In genomic region chr6:157603314-157603940, GRCh38 we compare ENCODE assay signal across 23 cellular contexts.
A peak's percentile ranks its signal among the peaks of the same experiment; 100 is the strongest.
DNase-seq lines count a peak whose midpoint lies in the region; ATAC-seq and TF ChIP-seq lines count a peak whose summit lies in the region.
"Had no signal": no experiment of that assay in that cellular context is flagged by ENCODE, and none has a peak within 500 bp of the region (broad histone marks: within the 10 kb centered on the region; RNA-seq: fewer than 3 reads in every experiment).

No MANE protein-coding gene starts in this region.

- H3K79me1 ChIP-seq in H9 (ENCODE audit: insufficient read depth, low read depth, low read length, poor library complexity, severe bottlenecking), result no peaks in the 10 kb centered on the region

- no peak overlapping the region for H3K4me2 ChIP-seq in H9 (ENCODE audit: insufficient read depth, insufficient read length, low read length)
- H3K4me2 ChIP-seq: BLaER1 treated with 17β-estradiol and CSF1 and Interleukin-3, amounts not matched to agents 10 nM and 100 nM; PC-9 had no signal

- H3K27me3 ChIP-seq in H9 (ENCODE audit: insufficient read depth, low read length) (no peaks in the 10 kb centered on the region), lung (ENCODE audit: control insufficient read depth, insufficient read depth) (no peaks in the 10 kb centered on the region), thyroid gland (no peaks in the 10 kb centered on the region)
- H3K27me3 ChIP-seq: BLaER1 treated with 17β-estradiol and CSF1 and Interleukin-3, amounts not matched to agents 10 nM and 100 nM had no signal

- H3K27ac Mint-ChIP-seq in H9, result peak overlapping the region in 2 of 3 experiments; percentile 64 to 85; a peak in 2 of 7 replicates

- H3K56ac ChIP-seq in H9 (ENCODE audit: insufficient read length, low read depth, low read length), result no peak overlapping the region

- H3K4me1 Mint-ChIP-seq in H9, result peaks cover 23 to 31% of the 10 kb centered on the region in 2 experiments
- H3K4me1 Mint-ChIP-seq: CD4-positive, alpha-beta memory T cell had no signal

- H3K9me3 ChIP-seq in H9 (ENCODE audit: control insufficient read depth, low read depth, low read length) (no peaks in the 10 kb centered on the region), lung (ENCODE audit: control insufficient read depth in 2 of 2, insufficient read depth in 1 of 2, low read length in 1 of 2) (peaks cover 0 to 2% of the 10 kb centered on the region in 2 donors), thyroid gland (no peaks in the 10 kb centered on the region)
- H3K9me3 ChIP-seq: BLaER1 treated with 17β-estradiol and CSF1 and Interleukin-3, amounts not matched to agents 10 nM and 100 nM; Caco-2 had no signal

- H3K14ac ChIP-seq in H9 (ENCODE audit: insufficient read depth, low read length), result no peak overlapping the region

- no peaks in the 10 kb centered on the region; a peak in 1 of 7 replicates for H3K36me3 Mint-ChIP-seq in H9 (ENCODE audit: insufficient read depth in 1 of 3, low read depth in 3 of 3)
- H3K36me3 Mint-ChIP-seq: CD4-positive, alpha-beta memory T cell had no signal

- no peak overlapping the region for H3K27ac ChIP-seq in H9 (ENCODE audit: insufficient read length, low read depth, low read length)
- H3K27ac ChIP-seq in lung (ENCODE audit: low read depth in 1 of 2, low read length in 1 of 2), result no peak overlapping the region
- H3K27ac ChIP-seq in thyroid gland, result no peak overlapping the region
- H3K27ac ChIP-seq: BLaER1 treated with 17β-estradiol and CSF1 and Interleukin-3, amounts not matched to agents 10 nM and 100 nM; PC-9; SK-N-MC had no signal

- H4K5ac ChIP-seq in H9 (ENCODE audit: insufficient read length, low read depth, low read length), result no peak overlapping the region

- H2BK12ac ChIP-seq in H9 (ENCODE audit: insufficient read length, low read depth, low read length), result no peak overlapping the region

- peak; percentile 13 for ATAC-seq in lung (ENCODE audit: insufficient read depth, low FRiP score)
- no peak for ATAC-seq in HG02840 (IDR thresholded peaks at IDR 0.05; ENCODE audit: low FRiP score, unreplicated experiment)

- no peak overlapping the region for H3K9ac ChIP-seq in H9 (ENCODE audit: extremely low read depth, insufficient read length, low read length)
- H3K9ac ChIP-seq: BLaER1 treated with 17β-estradiol and CSF1 and Interleukin-3, amounts not matched to agents 10 nM and 100 nM had no signal

- no peak overlapping the region for H2AK5ac ChIP-seq in H9 (ENCODE audit: insufficient read length, low read length)

- DNase-seq in H9, result no peak
- peak; percentile 38 for DNase-seq in NCI-H510A (lab: John Stamatoyannopoulos, UW)
- DNase-seq in lung (ENCODE audit: low spot score), result peak; percentile 47
- DNase-seq in thyroid gland, result peak; percentile 46 to 63
- no peak for DNase-seq in activated naive CD4-positive, alpha-beta T cell treated with Interleukin-2 at 50 U/mL for 16 hours
- no peak for DNase-seq in NCI-H2196 treated with DMSO at 0.1 percent for 48 hours (lab: John Stamatoyannopoulos, UW; ENCODE audit: unreplicated experiment)
- DNase-seq in A172 (ENCODE audit: low spot score), result no peak
- DNase-seq: ACHN; Caco-2; CD4-positive, alpha-beta memory T cell; DMS 273 treated with DMSO at 0.1 percent for 48 hours; MV-4-11; NCI-H1694; NCI-H345; NCI-H69; PC-9; RPMI8226; SHP77; SW 1271 had no signal

- H2AFZ ChIP-seq in H9 (ENCODE audit: low read length), result no peak overlapping the region
- H2AFZ ChIP-seq: PC-9 had no signal

- no peak overlapping the region for H2BK120ac ChIP-seq in H9 (ENCODE audit: low read depth, low read length, poor library complexity, severe bottlenecking)

- WGBS in H9 (ENCODE audit: extremely low coverage, insufficient read length, low lambda C conversion rate), result no CpG with 5 or more reads among the region's 13 CpGs
- 70 to 88% methylated on average over 13 of the region's 13 CpGs for WGBS in lung, 2 donors
- 72 to 73% methylated on average over 13 of the region's 13 CpGs for WGBS in thyroid gland, 2 donors

- H2BK15ac ChIP-seq in H9 (ENCODE audit: low read depth, low read length), result no peak overlapping the region

- peaks cover 0 to 2% of the 10 kb centered on the region in 2 donors for H3K36me3 ChIP-seq in lung (ENCODE audit: control insufficient read depth in 2 of 2, insufficient read depth in 2 of 2, low read length in 2 of 2)
- H3K36me3 ChIP-seq in thyroid gland, result no peaks in the 10 kb centered on the region

- no peak overlapping the region for H3K4me3 Mint-ChIP-seq in H9
- H3K4me3 Mint-ChIP-seq: CD4-positive, alpha-beta memory T cell had no signal

- H3K4me3 ChIP-seq in lung, result no peak overlapping the region
- H3K4me3 ChIP-seq in thyroid gland (replicated peaks in 1 of 3), result no peak overlapping the region
- H3K4me3 ChIP-seq: BLaER1 treated with 17β-estradiol and CSF1 and Interleukin-3, amounts not matched to agents 10 nM and 100 nM; PC-9; SK-N-MC had no signal

- intact Hi-C loops in thyroid gland (cut with DNase I), result no loop called here

- no peak overlapping the region for H4K8ac ChIP-seq in H9 (replicated peaks; ENCODE audit: insufficient read length, low read depth, low read length)

- H3K18ac ChIP-seq in H9 (ENCODE audit: insufficient read length, low read depth, low read length), result no peak overlapping the region

- no peaks in the 10 kb centered on the region for H3K79me2 ChIP-seq in H9 (ENCODE audit: insufficient read depth, low read length)

- no peak overlapping the region for H3T11ph ChIP-seq in H9 (ENCODE audit: low read length)

- H3K4me1 ChIP-seq in H9 (ENCODE audit: insufficient read depth, low read length) (peaks cover 7% of the 10 kb centered on the region; the same call in 1 of the 2 replicates), lung (ENCODE audit: control insufficient read depth in 2 of 2, insufficient read depth in 2 of 2, low read length in 2 of 2) (peaks cover 0 to 4% of the 10 kb centered on the region in 2 donors), thyroid gland (peaks cover 3 to 9% of the 10 kb centered on the region in 2 donors)
- H3K4me1 ChIP-seq: Caco-2 had no signal

- no peak overlapping the region for H4K91ac ChIP-seq in H9 (ENCODE audit: insufficient read length, low read depth, low read length)

- H2BK20ac ChIP-seq in H9 (ENCODE audit: low read depth, low read length, poor library complexity, severe bottlenecking), result no peak overlapping the region

- H3K23ac ChIP-seq in H9 (ENCODE audit: insufficient read length, low read depth, low read length), result no peak overlapping the region

- no peaks in the 10 kb centered on the region for H3K23me2 ChIP-seq in H9 (ENCODE audit: insufficient read length, low read depth, low read length, poor library complexity, severe bottlenecking)

- peaks cover 2% of the 10 kb centered on the region for H3K27me3 Mint-ChIP-seq in H9 (ENCODE audit: low read depth)
- H3K27me3 Mint-ChIP-seq: CD4-positive, alpha-beta memory T cell; IgD-negative memory B cell had no signal

- H3K4ac ChIP-seq in H9 (ENCODE audit: low read depth, low read length), result no peak overlapping the region

- no peak for TF ChIP-seq CTCF in H9 (conservative IDR thresholded peaks at IDR 0.05)
- no peak for TF ChIP-seq CTCF in lung (IDR thresholded peaks at IDR 0.05; ENCODE audit: control extremely low read depth, extremely low read depth)
- no peak for TF ChIP-seq CTCF in thyroid gland (IDR thresholded peaks at IDR 0.05)

- H4K20me1 ChIP-seq in H9 (ENCODE audit: control insufficient read depth, insufficient read depth, insufficient read length), result no peaks in the 10 kb centered on the region
- H4K20me1 ChIP-seq: BLaER1 treated with 17β-estradiol and CSF1 and Interleukin-3, amounts not matched to agents 10 nM and 100 nM had no signal

- H2BK5ac ChIP-seq in H9 (ENCODE audit: insufficient read length, low read length), result no peak overlapping the region

- no peaks in the 10 kb centered on the region for H3K9me3 Mint-ChIP-seq in H9
- H3K9me3 Mint-ChIP-seq: CD4-positive, alpha-beta memory T cell; IgD-negative memory B cell had no signal

- no peak for TF ChIP-seq POLR2A in thyroid gland (IDR thresholded peaks at IDR 0.05)

Comparison
In these comparisons a context has a peak if more than half of its experiments do, and no peak if none do; other contexts are left out.
1. DNase-seq: peak in NCI-H510A (single experiment), lung (single experiment) and thyroid gland (2 of 2); none in H9 (single experiment), activated naive CD4-positive, alpha-beta T cell treated with Interleukin-2 at 50 U/mL for 16 hours (single experiment), NCI-H2196 treated with DMSO at 0.1 percent for 48 hours (single experiment) and A172 (single experiment).